Comparison of ENCODE assay signal across 10 cellular contexts in the genomic region with DNA sequence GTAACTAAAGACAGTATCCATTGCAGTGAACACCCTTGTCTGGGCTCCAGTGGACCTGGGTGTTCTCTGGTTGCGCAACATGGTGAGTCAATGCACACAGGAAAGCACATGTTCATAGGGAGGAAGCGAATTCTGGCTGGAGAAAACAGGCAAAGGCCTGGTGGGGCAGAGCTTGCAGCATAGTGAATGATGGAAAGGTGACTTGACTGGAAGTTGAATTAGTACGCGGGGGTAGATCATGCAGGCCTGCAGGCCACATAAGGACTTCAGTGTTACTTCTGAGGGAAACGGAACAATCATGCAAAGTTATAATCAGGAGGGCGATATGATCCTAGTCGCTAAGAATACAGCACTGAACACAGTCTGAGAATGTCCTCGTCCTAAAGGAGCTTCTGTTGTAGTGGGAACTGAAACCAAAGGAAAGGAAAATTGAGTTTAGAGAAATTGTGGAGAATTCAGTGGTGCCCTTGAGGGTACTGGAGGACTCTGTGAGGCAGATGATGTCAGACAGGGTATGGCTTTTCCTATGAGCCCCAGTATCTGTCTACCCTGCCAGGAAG.
A peak's percentile ranks its signal among the peaks of the same experiment; 100 is the strongest.
DNase-seq lines count a peak whose midpoint lies in the region; ATAC-seq and TF ChIP-seq lines count a peak whose summit lies in the region.
"Had no signal": no experiment of that assay in that cellular context is flagged by ENCODE, and none has a peak within 500 bp of the region (broad histone marks: within the 10 kb centered on the region; RNA-seq: fewer than 3 reads in every experiment).

No MANE protein-coding gene starts in this region.

- ATAC-seq in foreskin keratinocyte (peak; percentile 95), sciatic nerve (peak; percentile 98), GM19035 (IDR thresholded peaks at IDR 0.05; ENCODE audit: unreplicated experiment) (no peak), GM19397 (IDR thresholded peaks at IDR 0.05; ENCODE audit: unreplicated experiment) (no peak)
- ATAC-seq: Panc1 had no signal

- H3K4me1 ChIP-seq in foreskin keratinocyte: peaks cover 5% of the 10 kb centered on the region

- TF ChIP-seq CTCF in RWPE1 (conservative IDR thresholded peaks at IDR 0.05; ENCODE audit: low read depth) (no peak), foreskin keratinocyte (conservative IDR thresholded peaks at IDR 0.05) (no peak)

- CTCF ChIA-PET in RWPE1 (lab: Yijun Ruan, JAX): no interaction called here

- no peaks in the 10 kb centered on the region for H3K27me3 ChIP-seq in foreskin keratinocyte

- intact Hi-C loops in sciatic nerve (cut with DNase I): no loop called here

- DNase-seq in ELR (ENCODE audit: low read depth): peak; percentile 80
- peak; percentile 73 for DNase-seq in RWPE1 (ENCODE audit: low spot score)
- DNase-seq in foreskin keratinocyte: peak; percentile 86 to 92
- peak; percentile 80 for DNase-seq in sciatic nerve (ENCODE audit: low spot score)
- DNase-seq in NCI-H1417 (lab: John Stamatoyannopoulos, UW): no peak
- no peak for DNase-seq in 8988T
- DNase-seq: activated effector memory CD4-positive, alpha-beta T cell treated with anti-CD3 and anti-CD28 coated beads, Interleukin-2, amount 50 U/mL, for 16 hours had no signal

- H3K27ac ChIP-seq in RWPE1 (peak overlapping the region; percentile 71), foreskin keratinocyte (no peak overlapping the region)

- POLR2A ChIA-PET in RWPE1 (lab: Yijun Ruan, JAX; ENCODE audit: low non-redundant PET): no interaction called here

Comparison
In these comparisons a context has a peak if more than half of its experiments do, and no peak if none do; other contexts are left out.
1. DNase-seq: peak in ELR (single experiment), RWPE1 (single experiment), foreskin keratinocyte (2 of 2) and sciatic nerve (single experiment); none in NCI-H1417 (0 of 3) and 8988T (single experiment).
2. ATAC-seq: peak in foreskin keratinocyte (single experiment) and sciatic nerve (single experiment); none in GM19035 (single experiment) and GM19397 (single experiment).